ENCODE assay signal across 8 cellular contexts in the genomic region with DNA sequence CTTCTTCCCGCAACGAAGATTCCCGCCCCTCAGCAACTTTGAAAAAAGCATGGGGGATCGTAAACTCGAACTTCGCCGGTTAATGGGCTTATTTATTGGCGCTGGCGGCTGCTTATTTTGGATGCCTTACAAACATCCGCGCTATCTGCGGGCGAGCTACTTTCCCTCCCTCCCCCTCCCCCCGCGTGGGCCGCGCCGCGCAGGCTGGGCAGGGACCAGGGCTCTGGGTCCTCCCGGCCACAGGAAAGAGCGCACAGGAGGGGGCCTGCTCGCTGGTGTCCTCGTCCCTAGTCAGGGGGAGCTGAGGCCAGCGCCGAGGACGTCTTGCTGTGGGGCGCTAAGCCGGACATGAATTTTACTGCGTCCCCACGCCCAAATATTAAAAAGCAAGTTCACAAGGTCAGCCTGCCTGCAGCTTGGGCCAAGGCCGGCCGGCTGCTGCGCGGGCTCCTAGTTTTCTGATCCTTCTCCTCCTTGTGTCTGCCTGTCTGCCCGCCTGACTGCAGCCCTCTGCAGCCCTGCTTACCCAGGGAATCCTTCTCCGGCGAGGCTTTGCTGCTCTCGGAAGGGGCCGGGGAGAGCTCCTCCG. TPM values are rescaled to one million over a fixed set of nuclear protein-coding genes. Genes with fewer than 3 reads are reported as not detected.
A peak's percentile ranks its signal among the peaks of the same experiment; 100 is the strongest.
DNase-seq lines count a peak whose midpoint lies in the region; ATAC-seq, FAIRE-seq and TF ChIP-seq lines count a peak whose summit lies in the region.

No MANE protein-coding gene starts in this region.

- no peak overlapping the region for H3K9ac ChIP-seq in astrocyte (ENCODE audit: low read length)

- no peaks in the 10 kb centered on the region for H3K4me1 Mint-ChIP-seq in astrocyte (ENCODE audit: low read depth, unreplicated experiment)

- no peaks in the 10 kb centered on the region for H3K36me3 Mint-ChIP-seq in astrocyte (ENCODE audit: low read depth, unreplicated experiment)

- H3K4me3 ChIP-seq in LNCaP clone FGC (ENCODE audit: low read depth, low read length), result peak overlapping the region; percentile 42
- no peak overlapping the region for H3K4me3 ChIP-seq in astrocyte (ENCODE audit: insufficient read depth, low read depth, low read length)
- peak overlapping the region; percentile 56 to 64 for H3K4me3 ChIP-seq in vagina
- H3K4me3 ChIP-seq in gastroesophageal sphincter, result peak overlapping the region in 1 of 2 donors; percentile 52

- H3K9me3 Mint-ChIP-seq in astrocyte (ENCODE audit: unreplicated experiment), result peaks cover 30% of the 10 kb centered on the region

- TF ChIP-seq CTCF in LNCaP clone FGC (IDR thresholded peaks at IDR 0.05; ENCODE audit: control insufficient read depth, extremely low read depth, insufficient read depth) (no peak), astrocyte (IDR thresholded peaks at IDR 0.05; ENCODE audit: insufficient read depth, low read depth, low read length) (no peak), vagina (IDR thresholded peaks at IDR 0.05) (no peak), gastroesophageal sphincter (IDR thresholded peaks at IDR 0.05) (no peak)

- no peak overlapping the region for H3K4me3 Mint-ChIP-seq in astrocyte (ENCODE audit: unreplicated experiment)

- H3K9me3 ChIP-seq in astrocyte (ENCODE audit: insufficient read depth, low read depth, low read length) (peaks cover 16% of the 10 kb centered on the region), vagina (no peaks in the 10 kb centered on the region), gastroesophageal sphincter (no peaks in the 10 kb centered on the region)

- no peaks in the 10 kb centered on the region for H3K79me2 ChIP-seq in astrocyte (ENCODE audit: insufficient read depth, low read length)

- TF ChIP-seq POLR2A in vagina (IDR thresholded peaks at IDR 0.05) (peak in 1 of 2 donors; percentile 61), gastroesophageal sphincter (IDR thresholded peaks at IDR 0.05) (no peak)

- H3K4me1 ChIP-seq in astrocyte (ENCODE audit: insufficient read depth, low read length) (peaks cover 5% of the 10 kb centered on the region), vagina (peaks cover 54% of the 10 kb centered on the region), gastroesophageal sphincter (peaks cover 0 to 37% (median 24%) of the 10 kb centered on the region in 3 donors)

- H3K36me3 ChIP-seq in astrocyte (ENCODE audit: insufficient read depth, low read length), result no peaks in the 10 kb centered on the region
- H3K36me3 ChIP-seq in vagina, result no peaks in the 10 kb centered on the region
- no peaks in the 10 kb centered on the region for H3K36me3 ChIP-seq in gastroesophageal sphincter

- WGBS in gastroesophageal sphincter (ENCODE audit: low coverage in 1 of 2), 2 donors, result 0 to 5% methylated on average over 1 to 8 of the region's 40 CpGs

- peaks cover 6% of the 10 kb centered on the region for H4K20me1 ChIP-seq in astrocyte (ENCODE audit: insufficient read depth, low read length)

- no peak overlapping the region for H3K27ac ChIP-seq in astrocyte (ENCODE audit: low read depth, low read length)
- H3K27ac ChIP-seq in vagina, result peak overlapping the region; percentile 99
- H3K27ac ChIP-seq in gastroesophageal sphincter, result no peak overlapping the region

- no peak overlapping the region for H3K27ac Mint-ChIP-seq in astrocyte (ENCODE audit: unreplicated experiment)

- H3K27me3 Mint-ChIP-seq in astrocyte (ENCODE audit: low read depth, unreplicated experiment), result peaks cover 70% of the 10 kb centered on the region

- no peak for ATAC-seq in GM19324 (IDR thresholded peaks at IDR 0.05; ENCODE audit: low FRiP score, unreplicated experiment)
- ATAC-seq in gastroesophageal sphincter, result no peak

- H3K27me3 ChIP-seq in astrocyte (ENCODE audit: insufficient read depth, low read length) (peaks cover 92% of the 10 kb centered on the region), vagina (no peaks in the 10 kb centered on the region), gastroesophageal sphincter (peaks cover 100% of the 10 kb centered on the region)

- H2AFZ ChIP-seq in astrocyte (ENCODE audit: low read depth, low read length), result no peak overlapping the region

- FAIRE-seq in astrocyte (lab: Jason Lieb, UNC), result no peak

- DNase-seq in D341Med (ENCODE audit: low spot score) (peak; percentile 69), LNCaP clone FGC (ENCODE audit: low read depth) (no peak), astrocyte (ENCODE audit: low read depth) (no peak), mesenteric fat pad (ENCODE audit: low spot score) (peak; percentile 93), vagina (ENCODE audit: extremely low spot score in 2 of 2) (no peak), LoVo (ENCODE audit: low spot score) (no peak)

- H3K4me2 ChIP-seq in astrocyte (ENCODE audit: low read length), result peak overlapping the region; percentile 63

- intact Hi-C loops in vagina (cut with DNase I), result no loop called here

- TF ChIP-seq EP300 in gastroesophageal sphincter (IDR thresholded peaks at IDR 0.05), result no peak

RNA-seq across cellular contexts. Expression of gene HOXA10, which starts 1.2 kb away (rescaled TPM):
- not detected in 2 replicates for total RNA-seq in astrocyte
- 19.7 TPM for total RNA-seq in mesenteric fat pad
- total RNA-seq in vagina, result 19.2 TPM
- total RNA-seq in gastroesophageal sphincter, result under 1 TPM in 1 of 4 donors, not detected in 3; 0.67 TPM

RNA-seq across cellular contexts. Expression of gene HOXA9, which starts 7.6 kb away (rescaled TPM):
- total RNA-seq in astrocyte (not detected in 2 replicates), mesenteric fat pad (10.4 TPM), vagina (13.0 TPM), gastroesophageal sphincter (under 1 TPM in 2 of 4 donors, not detected in 2; 0.54 to 0.89 TPM)

RNA-seq across cellular contexts. Expression of gene HOXA11, which starts 12.1 kb away (rescaled TPM):
- not detected in 2 replicates for total RNA-seq in astrocyte
- total RNA-seq in mesenteric fat pad, result 6.1 TPM
- 9.8 TPM for total RNA-seq in vagina
- under 1 TPM in 1 of 4 donors, not detected in 3; 0.12 TPM for total RNA-seq in gastroesophageal sphincter

RNA-seq across cellular contexts. Expression of gene HOXA7, which starts 16.4 kb away (rescaled TPM):
- total RNA-seq in astrocyte (not detected in 2 replicates), mesenteric fat pad (7.5 TPM), vagina (23.8 TPM), gastroesophageal sphincter (1 to 10 TPM in 3 of 4 donors, under 1 TPM in 1; 0.85 to 5.1 (median 1.4) TPM)

RNA-seq across cellular contexts. Expression of gene HOXA3, which starts 20.5 kb away (rescaled TPM):
- total RNA-seq in astrocyte (not detected in 2 replicates), mesenteric fat pad (5.8 TPM), vagina (3.9 TPM), gastroesophageal sphincter (10 to 100 TPM in 2 of 4 donors, 1 to 10 TPM in 2; 6.4 to 22.6 (median 10.3) TPM)

Comparison
In these comparisons a context has a peak if more than half of its experiments do, and no peak if none do; other contexts are left out.
1. DNase-seq: peak in D341Med (single experiment) and mesenteric fat pad (single experiment); none in LNCaP clone FGC (single experiment), astrocyte (single experiment), vagina (0 of 2) and LoVo (single experiment).
2. RNA of gene HOXA10, which starts 1.2 kb away (total RNA-seq): 19.7 TPM in mesenteric fat pad (single experiment) and 19.2 TPM in vagina (single experiment); 0.67 TPM in gastroesophageal sphincter and not detected in astrocyte; every median in the first group is over 10 times any median in the second.